In the genomic region with DNA sequence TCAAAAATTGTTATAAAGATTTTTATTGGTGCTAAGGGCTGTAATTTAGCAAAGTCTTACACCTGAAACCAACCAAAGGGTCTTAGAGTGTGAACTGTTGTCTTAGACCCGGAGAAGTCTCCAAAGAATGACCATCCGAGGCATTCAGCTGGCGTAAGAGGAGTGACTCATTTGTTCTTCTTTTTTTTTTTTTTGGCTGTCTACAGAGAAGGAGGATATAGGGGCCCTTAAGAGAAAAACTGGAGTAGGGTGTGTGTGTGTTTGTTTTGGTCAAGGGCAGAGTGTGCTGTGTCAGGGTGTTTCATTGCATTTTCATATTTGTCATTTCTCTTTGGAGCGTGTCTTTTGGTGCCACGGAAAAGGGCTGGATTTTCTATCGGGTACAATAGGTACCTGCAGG, we compare ENCODE assay signal across 17 cellular contexts.
DNase-seq lines count a peak whose midpoint lies in the region; ATAC-seq, FAIRE-seq and TF ChIP-seq lines count a peak whose summit lies in the region.
"Had no signal": no experiment of that assay in that cellular context is flagged by ENCODE, and none has a peak within 500 bp of the region (broad histone marks: within the 10 kb centered on the region; RNA-seq: fewer than 3 reads in every experiment).

No MANE protein-coding gene starts in this region.

- H3K9me3 ChIP-seq in astrocyte (ENCODE audit: insufficient read depth, low read depth, low read length) = no peaks in the 10 kb centered on the region
- H3K9me3 ChIP-seq in stomach = no peaks in the 10 kb centered on the region
- H3K9me3 ChIP-seq in WERI-Rb-1 (ENCODE audit: severe bottlenecking) = no peaks in the 10 kb centered on the region
- H3K9me3 ChIP-seq: BLaER1, prostate gland had no signal

- no peak overlapping the region for H2AFZ ChIP-seq in astrocyte (ENCODE audit: low read depth, low read length)

- no peaks in the 10 kb centered on the region for H3K4me1 ChIP-seq in astrocyte (ENCODE audit: insufficient read depth, low read length)
- H3K4me1 ChIP-seq in stomach = peaks cover 0 to 36% (median 16%) of the 10 kb centered on the region in 4 donors
- H3K4me1 ChIP-seq: prostate gland had no signal

- no peak for TF ChIP-seq POLR2A in stomach (IDR thresholded peaks at IDR 0.05)

- H3K27ac ChIP-seq in astrocyte (ENCODE audit: low read depth, low read length) (no peak overlapping the region), stomach (peak overlapping the region in 4 of 5 donors; percentile 42 to 69 (median 49)), WERI-Rb-1 (no peak overlapping the region)
- H3K27ac ChIP-seq: BLaER1, prostate gland had no signal

- intact Hi-C loops in left colon (cut with DNase I, micrococcal nuclease) (no loop called here), stomach (cut with DNase I; ENCODE audit: low total_unique reads) (no loop called here)

- H3K4me2 ChIP-seq in astrocyte (ENCODE audit: low read length) = no peak overlapping the region
- H3K4me2 ChIP-seq: BLaER1 had no signal

- H3K4me3 ChIP-seq in astrocyte (ENCODE audit: insufficient read depth, low read depth, low read length) = no peak overlapping the region
- no peak overlapping the region for H3K4me3 ChIP-seq in stomach
- H3K4me3 ChIP-seq in H7 (ENCODE audit: insufficient read depth, low read depth, low read length) = no peak overlapping the region
- no peak overlapping the region for H3K4me3 ChIP-seq in WERI-Rb-1 (ENCODE audit: low read depth, low read length)
- H3K4me3 ChIP-seq: BLaER1, prostate gland had no signal

- H3K36me3 Mint-ChIP-seq in astrocyte (ENCODE audit: low read depth, unreplicated experiment) = no peaks in the 10 kb centered on the region
- H3K36me3 Mint-ChIP-seq: activated naive CD8-positive, alpha-beta T cell had no signal

- TF ChIP-seq EP300 in stomach (IDR thresholded peaks at IDR 0.05) = no peak

- no peaks in the 10 kb centered on the region for H3K36me3 ChIP-seq in astrocyte (ENCODE audit: insufficient read depth, low read length)
- H3K36me3 ChIP-seq in stomach = no peaks in the 10 kb centered on the region
- no peaks in the 10 kb centered on the region for H3K36me3 ChIP-seq in H7 (replicated peaks; ENCODE audit: control insufficient read depth, insufficient read depth, low read length)
- H3K36me3 ChIP-seq in WERI-Rb-1 = no peaks in the 10 kb centered on the region
- H3K36me3 ChIP-seq: BLaER1, prostate gland had no signal

- no peak overlapping the region for H3K27ac Mint-ChIP-seq in astrocyte (ENCODE audit: unreplicated experiment)
- H3K27ac Mint-ChIP-seq: activated naive CD8-positive, alpha-beta T cell had no signal

- 30 to 53% (median 42%) methylated on average over 6 of the region's 6 CpGs for WGBS in stomach, 5 donors

- H3K4me1 Mint-ChIP-seq in astrocyte (ENCODE audit: low read depth, unreplicated experiment) = peaks cover 17% of the 10 kb centered on the region

- H3K79me2 ChIP-seq in astrocyte (ENCODE audit: insufficient read depth, low read length) = no peaks in the 10 kb centered on the region

- no peak overlapping the region for H3K9ac ChIP-seq in astrocyte (ENCODE audit: low read length)
- H3K9ac ChIP-seq: BLaER1 had no signal

- DNase-seq in HT1080 (ENCODE audit: low read depth) (peak; percentile 21), astrocyte (ENCODE audit: low read depth) (peak; percentile 20), left colon (no peak), stomach (no peak), H7 (no peak), WERI-Rb-1 (no peak)
- DNase-seq: activated CD4-positive, CD25-positive, alpha-beta regulatory T cell; activated CD8-positive, alpha-beta memory T cell treated with anti-CD3 and anti-CD28 coated beads, Interleukin-2, amount 50 U/mL, for 4 hours; Karpas-422; NCI-H2029; stimulated activated CD4-positive, alpha-beta T cell treated with anti-CD3 and anti-CD28 coated beads, Interleukin-1b, Interleukin-23, amount 100 ng/mL, for 48 hours had no signal

- no peaks in the 10 kb centered on the region for H3K27me3 ChIP-seq in astrocyte (ENCODE audit: insufficient read depth, low read length)
- no peaks in the 10 kb centered on the region for H3K27me3 ChIP-seq in stomach
- H3K27me3 ChIP-seq in H7 (ENCODE audit: control insufficient read depth, insufficient read depth, low read length) = no peaks in the 10 kb centered on the region
- H3K27me3 ChIP-seq in WERI-Rb-1 (ENCODE audit: insufficient read depth, low read depth, severe bottlenecking) = no peaks in the 10 kb centered on the region
- H3K27me3 ChIP-seq: BLaER1 had no signal

- no peaks in the 10 kb centered on the region for H3K27me3 Mint-ChIP-seq in astrocyte (ENCODE audit: low read depth, unreplicated experiment)
- H3K27me3 Mint-ChIP-seq: activated naive CD8-positive, alpha-beta T cell had no signal

- TF ChIP-seq CTCF in astrocyte (IDR thresholded peaks at IDR 0.05; ENCODE audit: insufficient read depth, low read depth, low read length) = no peak
- TF ChIP-seq CTCF in stomach (IDR thresholded peaks at IDR 0.05) = no peak
- TF ChIP-seq CTCF in WERI-Rb-1 (IDR thresholded peaks at IDR 0.05; ENCODE audit: low read depth, low read length) = no peak

- H3K9me3 Mint-ChIP-seq in astrocyte (ENCODE audit: unreplicated experiment) = no peaks in the 10 kb centered on the region

- FAIRE-seq in astrocyte (lab: Jason Lieb, UNC) = no peak

- ATAC-seq in left colon (peak; percentile 48), GM19023 (IDR thresholded peaks at IDR 0.05; ENCODE audit: unreplicated experiment) (no peak), GM21737 (IDR thresholded peaks at IDR 0.05; ENCODE audit: unreplicated experiment) (no peak)
- ATAC-seq: esophagus mucosa had no signal

- H3K4me3 Mint-ChIP-seq in astrocyte (ENCODE audit: unreplicated experiment) = no peak overlapping the region
- H3K4me3 Mint-ChIP-seq: activated naive CD8-positive, alpha-beta T cell had no signal

- no peaks in the 10 kb centered on the region for H4K20me1 ChIP-seq in astrocyte (ENCODE audit: insufficient read depth, low read length)
- H4K20me1 ChIP-seq: BLaER1 had no signal

Comparison
In these comparisons a context has a peak if more than half of its experiments do, and no peak if none do; other contexts are left out.
1. DNase-seq: peak in HT1080 (single experiment) and astrocyte (single experiment); none in left colon (0 of 2), stomach (single experiment), H7 (single experiment) and WERI-Rb-1 (single experiment).
2. H3K27ac ChIP-seq: peak in stomach (4 of 5); none in astrocyte (single experiment) and WERI-Rb-1 (single experiment).